In genomic region chr1:186030453-186030852, GRCh38 we compare ENCODE assay signal across 9 cellular contexts.
"Had no signal": no experiment of that assay in that cellular context is flagged by ENCODE, and none has a peak within 500 bp of the region (broad histone marks: within the 10 kb centered on the region; RNA-seq: fewer than 3 reads in every experiment).

No MANE protein-coding gene starts in this region.

- H3K27ac ChIP-seq: HL-60 had no signal

- ATAC-seq: GM23338, HepG2 had no signal

- FAIRE-seq: H1, H54, HepG2 had no signal

- H3K4me3 Mint-ChIP-seq: GM23338, H9, IgD-negative memory B cell had no signal

- H3K4me2 ChIP-seq: GM23338 had no signal

- H3K9me3 Mint-ChIP-seq: GM23338, H9 had no signal

- DNase-seq: H9, HCEC 1CT, KG1 had no signal

- H3K36me3 Mint-ChIP-seq: IgD-negative memory B cell had no signal

- H2AFZ ChIP-seq: GM23338 had no signal

- H3K27ac Mint-ChIP-seq: GM23338, H9, IgD-negative memory B cell had no signal

- H3K4me3 ChIP-seq: GM23338 had no signal

- H3K4me1 Mint-ChIP-seq: GM23338, H9, IgD-negative memory B cell had no signal
